In the genomic region with DNA sequence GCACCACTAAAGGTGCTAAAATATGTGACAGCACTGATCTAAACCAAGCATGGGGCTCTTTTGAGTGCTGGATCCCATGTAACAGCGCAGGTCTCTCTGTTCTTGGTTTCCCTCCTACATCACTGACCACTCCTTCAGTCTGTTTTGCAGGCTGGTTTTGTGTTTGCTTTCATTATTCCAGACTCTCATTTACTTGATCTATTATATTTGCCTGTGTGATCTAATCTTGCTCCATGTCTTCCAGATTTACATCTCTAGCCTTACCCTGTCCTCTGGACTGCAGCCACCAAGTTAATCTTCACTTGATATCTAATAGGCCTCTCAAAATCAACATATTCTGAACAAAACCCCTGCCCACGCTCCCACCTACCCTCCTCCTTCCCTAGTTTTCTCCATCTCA, we compare ENCODE assay signal across 9 cellular contexts. TPM values are rescaled to one million over a fixed set of nuclear protein-coding genes. Genes with fewer than 3 reads are reported as not detected.
A peak's percentile ranks its signal among the peaks of the same experiment; 100 is the strongest.
DNase-seq lines count a peak whose midpoint lies in the region; ATAC-seq and TF ChIP-seq lines count a peak whose summit lies in the region.
"Had no signal": no experiment of that assay in that cellular context is flagged by ENCODE, and none has a peak within 500 bp of the region (broad histone marks: within the 10 kb centered on the region; RNA-seq: fewer than 3 reads in every experiment).

No MANE protein-coding gene starts in this region.

- H3K4me1 ChIP-seq in foreskin keratinocyte: peaks cover 14% of the 10 kb centered on the region
- H3K4me1 ChIP-seq: SJCRH30 had no signal

- H3K9me3 ChIP-seq in AG04450 (ENCODE audit: control insufficient read depth, insufficient read depth, low read length) (no peaks in the 10 kb centered on the region), T-helper 17 cell (ENCODE audit: control insufficient read depth, low read length, poor library complexity, severe bottlenecking) (no peaks in the 10 kb centered on the region)
- H3K9me3 ChIP-seq: SJCRH30 had no signal

- H3K4me1 Mint-ChIP-seq in T-helper 17 cell: peaks cover 45% of the 10 kb centered on the region

- ATAC-seq in GM19025 (IDR thresholded peaks at IDR 0.05; ENCODE audit: low read depth, unreplicated experiment): peak; percentile 4
- no peak for ATAC-seq in T-helper 17 cell
- ATAC-seq in foreskin keratinocyte: peak; percentile 29
- no peak for ATAC-seq in HG02840 (IDR thresholded peaks at IDR 0.05; ENCODE audit: low FRiP score, unreplicated experiment)

- POLR2A ChIA-PET in AG04450 (lab: Yijun Ruan, JAX): interaction anchor here (0.6 to 1.2 kb wide), 2 partner anchors 8 to 544 kb away, joined by 3 to 6 read pairs; partner anchors contain the start of gene GLIPR1

- CTCF ChIA-PET in AG04450 (lab: Charles Lee): interaction anchor here (1.0 to 2.1 kb wide), 8 partner anchors 16 to 800 kb away, joined by 3 to 7 read pairs (median 4); partner anchors contain the start of genes GLIPR1L1 and GLIPR1L2

- no peak for TF ChIP-seq CTCF in AG04450 (IDR thresholded peaks at IDR 0.05; ENCODE audit: low read depth, low read length)
- TF ChIP-seq CTCF in foreskin keratinocyte (conservative IDR thresholded peaks at IDR 0.05): no peak

- H3K27ac ChIP-seq in AG04450 (ENCODE audit: low read depth, low read length) (peak overlapping the region; percentile 49), foreskin keratinocyte (no peak overlapping the region)
- H3K27ac ChIP-seq: SJCRH30 had no signal

- H3K4me3 ChIP-seq in AG04450 (ENCODE audit: low read depth, low read length): no peak overlapping the region
- H3K4me3 ChIP-seq: SJCRH30 had no signal

- H3K27ac Mint-ChIP-seq in T-helper 17 cell: peak overlapping the region; percentile 93

- H3K36me3 Mint-ChIP-seq in T-helper 17 cell (ENCODE audit: low read depth): peaks cover 19% of the 10 kb centered on the region

- no peak for DNase-seq in AG04450 (ENCODE audit: low read depth, low spot score)
- no peak for DNase-seq in T-helper 17 cell
- DNase-seq in foreskin keratinocyte: no peak
- DNase-seq in GF-D8 (lab: John Stamatoyannopoulos, UW): no peak
- no peak for DNase-seq in AG08396 (ENCODE audit: low spot score)
- no peak for DNase-seq in hepatic stellate cell (ENCODE audit: low spot score)

- no peaks in the 10 kb centered on the region for H3K27me3 Mint-ChIP-seq in T-helper 17 cell

- H3K4me3 Mint-ChIP-seq in T-helper 17 cell: peak overlapping the region; percentile 62

- H3K27me3 ChIP-seq in AG04450 (ENCODE audit: control insufficient read depth, insufficient read depth, low read length): no peaks in the 10 kb centered on the region
- H3K27me3 ChIP-seq in foreskin keratinocyte: no peaks in the 10 kb centered on the region
- H3K27me3 ChIP-seq: SJCRH30 had no signal

RNA-seq across cellular contexts. Expression of gene GLIPR1, which starts 8.6 kb away (rescaled TPM):
- 299 and 335 TPM in 2 replicates for polyA plus RNA-seq in AG04450 (2011; rRNA removed)
- polyA minus RNA-seq in AG04450 (2011; rRNA and poly(A)+ RNA removed): 219 and 237 TPM in 2 replicates
- 100 to 1,000 TPM; 104 to 105 TPM for total RNA-seq in T-helper 17 cell
- total RNA-seq in foreskin keratinocyte: 1.1 and 1.3 TPM in 2 replicates
- polyA plus RNA-seq in foreskin keratinocyte: 0.59 and 0.62 TPM in 2 replicates

RNA-seq across cellular contexts. Expression of gene KRR1, which starts 22.2 kb away (rescaled TPM):
- 37.8 and 64.4 TPM in 2 replicates for polyA plus RNA-seq in AG04450 (2011; rRNA removed)
- polyA minus RNA-seq in AG04450 (2011; rRNA and poly(A)+ RNA removed): 16.0 and 31.3 TPM in 2 replicates
- total RNA-seq in T-helper 17 cell: 100 to 1,000 TPM in 1 of 2 donors, 10 to 100 TPM in 1; 98.0 to 123 TPM
- total RNA-seq in foreskin keratinocyte: 81.1 and 85.8 TPM in 2 replicates
- polyA plus RNA-seq in foreskin keratinocyte: 32.5 and 47.0 TPM in 2 replicates

Comparison
In these comparisons a context has a peak if more than half of its experiments do, and no peak if none do; other contexts are left out.
1. ATAC-seq: peak in GM19025 (single experiment) and foreskin keratinocyte (single experiment); none in T-helper 17 cell (single experiment) and HG02840 (single experiment).
2. RNA of gene GLIPR1, which starts 8.6 kb away (total RNA-seq): 104 to 105 TPM in T-helper 17 cell; 1.1 to 1.3 TPM in foreskin keratinocyte; every median in the first group is over 10 times any median in the second.